In the genomic region with DNA sequence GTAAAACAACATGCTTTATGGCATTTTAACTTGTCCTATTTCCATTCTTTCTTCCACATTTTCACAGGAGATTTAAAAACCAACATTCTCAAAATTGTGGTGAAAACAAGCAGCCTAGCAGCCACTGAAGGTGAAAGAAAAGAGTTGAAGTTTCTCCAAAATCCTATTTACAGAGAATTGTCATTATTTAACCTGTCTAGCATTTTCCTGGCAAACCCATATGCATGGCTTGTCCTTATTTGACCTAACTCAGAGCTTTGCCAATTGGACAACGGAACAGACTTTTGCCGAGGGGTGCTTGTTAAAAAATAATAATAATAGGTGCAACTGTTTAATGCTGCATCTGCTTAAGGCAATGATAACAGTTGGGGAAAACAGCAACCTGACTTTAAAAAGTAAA, we compare ENCODE assay signal across 17 cellular contexts.
"Had no signal": no experiment of that assay in that cellular context is flagged by ENCODE, and none has a peak within 500 bp of the region (broad histone marks: within the 10 kb centered on the region; RNA-seq: fewer than 3 reads in every experiment).

No MANE protein-coding gene starts in this region.

- DNase-seq: dermis blood vessel endothelial cell; dorsolateral prefrontal cortex; effector CD4-positive, alpha-beta T cell; effector memory CD4-positive, alpha-beta T cell; foreskin keratinocyte; glutamatergic neuron; head of caudate nucleus; heart right ventricle; hippocampal formation; left cardiac atrium; left ventricle myocardium inferior; lower lobe of right lung; mesendoderm; midbrain had no signal

- H3K27ac Mint-ChIP-seq: memory B cell had no signal

- H3K4me1 ChIP-seq: esophagus muscularis mucosa, foreskin keratinocyte, heart right ventricle, left ventricle myocardium inferior, lower lobe of right lung had no signal

- H3K27ac ChIP-seq: coronary artery, dorsolateral prefrontal cortex, esophagus muscularis mucosa, foreskin keratinocyte, heart right ventricle, left ventricle myocardium inferior, lower lobe of right lung had no signal

- H3K4me3 Mint-ChIP-seq: memory B cell had no signal

- H3K4me3 ChIP-seq: coronary artery, dorsolateral prefrontal cortex, esophagus muscularis mucosa, heart right ventricle, left ventricle myocardium inferior, lower lobe of right lung had no signal

- H3K27me3 ChIP-seq: esophagus muscularis mucosa, foreskin keratinocyte, heart right ventricle had no signal

- H3K4me1 Mint-ChIP-seq: memory B cell had no signal

- ATAC-seq: foreskin keratinocyte, heart right ventricle, left cardiac atrium, lower lobe of right lung had no signal

- H3K27me3 Mint-ChIP-seq: memory B cell had no signal

- H3K36me3 ChIP-seq: esophagus muscularis mucosa, heart right ventricle, left ventricle myocardium inferior, lower lobe of right lung had no signal
